In the genomic region with DNA sequence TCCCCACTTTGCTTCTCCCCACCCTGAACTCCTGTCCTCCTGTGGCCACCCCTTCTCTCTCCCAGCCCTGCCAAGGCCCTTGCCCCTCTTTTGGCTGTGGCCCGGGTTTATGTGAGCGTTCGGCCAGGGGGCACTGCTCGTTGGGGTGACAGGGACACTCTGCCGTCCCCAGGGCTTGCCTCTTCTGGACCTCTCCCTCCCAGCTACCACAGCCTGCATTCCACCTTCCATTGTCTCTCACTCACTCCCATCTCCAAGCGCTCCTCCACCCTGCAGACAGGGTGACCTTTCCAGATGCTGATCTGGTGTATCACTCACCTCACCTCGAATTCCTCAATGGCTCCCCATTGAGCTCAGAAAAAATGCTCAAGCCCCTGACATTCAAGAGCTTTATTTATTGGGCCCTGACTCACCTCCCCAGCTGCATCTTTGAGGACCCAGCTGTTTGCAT, we compare ENCODE assay signal across 1 cellular context.
TF ChIP-seq lines count a peak whose summit lies in the region.

No MANE protein-coding gene starts in this region.

TF ChIP-seq in GM23338, 12 proteins besides CTCF, POLR2A, EP300 and RAD21:
- TF ChIP-seq EZH2 (IDR thresholded peaks at IDR 0.05; ENCODE audit: low read depth, unreplicated experiment) (no peak), JUNB (IDR thresholded peaks at IDR 0.05; ENCODE audit: unreplicated experiment) (no peak), NANOG (IDR thresholded peaks at IDR 0.05; ENCODE audit: borderline replicate concordance) (no peak), EZH2phosphoT487 (IDR thresholded peaks at IDR 0.05; ENCODE audit: unreplicated experiment) (no peak), CREB1 (CRISPR knock-in tag; IDR thresholded peaks at IDR 0.05; ENCODE audit: low read depth) (no peak), STAT1 (IDR thresholded peaks at IDR 0.05; ENCODE audit: unreplicated experiment) (no peak), POLR2AphosphoS5 (IDR thresholded peaks at IDR 0.05; ENCODE audit: low read depth) (no peak), ZNF114 (CRISPR knock-in tag; IDR thresholded peaks at IDR 0.05) (no peak), ZNF331 (CRISPR knock-in tag; IDR thresholded peaks at IDR 0.05; ENCODE audit: low read depth) (no peak)
- TF ChIP-seq, protein P1, sequence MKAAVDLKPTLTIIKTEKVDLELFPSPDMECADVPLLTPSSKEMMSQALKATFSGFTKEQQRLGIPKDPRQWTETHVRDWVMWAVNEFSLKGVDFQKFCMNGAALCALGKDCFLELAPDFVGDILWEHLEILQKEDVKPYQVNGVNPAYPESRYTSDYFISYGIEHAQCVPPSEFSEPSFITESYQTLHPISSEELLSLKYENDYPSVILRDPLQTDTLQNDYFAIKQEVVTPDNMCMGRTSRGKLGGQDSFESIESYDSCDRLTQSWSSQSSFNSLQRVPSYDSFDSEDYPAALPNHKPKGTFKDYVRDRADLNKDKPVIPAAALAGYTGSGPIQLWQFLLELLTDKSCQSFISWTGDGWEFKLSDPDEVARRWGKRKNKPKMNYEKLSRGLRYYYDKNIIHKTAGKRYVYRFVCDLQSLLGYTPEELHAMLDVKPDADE (IDR thresholded peaks at IDR 0.05): no peak
- TF ChIP-seq, protein P2, sequence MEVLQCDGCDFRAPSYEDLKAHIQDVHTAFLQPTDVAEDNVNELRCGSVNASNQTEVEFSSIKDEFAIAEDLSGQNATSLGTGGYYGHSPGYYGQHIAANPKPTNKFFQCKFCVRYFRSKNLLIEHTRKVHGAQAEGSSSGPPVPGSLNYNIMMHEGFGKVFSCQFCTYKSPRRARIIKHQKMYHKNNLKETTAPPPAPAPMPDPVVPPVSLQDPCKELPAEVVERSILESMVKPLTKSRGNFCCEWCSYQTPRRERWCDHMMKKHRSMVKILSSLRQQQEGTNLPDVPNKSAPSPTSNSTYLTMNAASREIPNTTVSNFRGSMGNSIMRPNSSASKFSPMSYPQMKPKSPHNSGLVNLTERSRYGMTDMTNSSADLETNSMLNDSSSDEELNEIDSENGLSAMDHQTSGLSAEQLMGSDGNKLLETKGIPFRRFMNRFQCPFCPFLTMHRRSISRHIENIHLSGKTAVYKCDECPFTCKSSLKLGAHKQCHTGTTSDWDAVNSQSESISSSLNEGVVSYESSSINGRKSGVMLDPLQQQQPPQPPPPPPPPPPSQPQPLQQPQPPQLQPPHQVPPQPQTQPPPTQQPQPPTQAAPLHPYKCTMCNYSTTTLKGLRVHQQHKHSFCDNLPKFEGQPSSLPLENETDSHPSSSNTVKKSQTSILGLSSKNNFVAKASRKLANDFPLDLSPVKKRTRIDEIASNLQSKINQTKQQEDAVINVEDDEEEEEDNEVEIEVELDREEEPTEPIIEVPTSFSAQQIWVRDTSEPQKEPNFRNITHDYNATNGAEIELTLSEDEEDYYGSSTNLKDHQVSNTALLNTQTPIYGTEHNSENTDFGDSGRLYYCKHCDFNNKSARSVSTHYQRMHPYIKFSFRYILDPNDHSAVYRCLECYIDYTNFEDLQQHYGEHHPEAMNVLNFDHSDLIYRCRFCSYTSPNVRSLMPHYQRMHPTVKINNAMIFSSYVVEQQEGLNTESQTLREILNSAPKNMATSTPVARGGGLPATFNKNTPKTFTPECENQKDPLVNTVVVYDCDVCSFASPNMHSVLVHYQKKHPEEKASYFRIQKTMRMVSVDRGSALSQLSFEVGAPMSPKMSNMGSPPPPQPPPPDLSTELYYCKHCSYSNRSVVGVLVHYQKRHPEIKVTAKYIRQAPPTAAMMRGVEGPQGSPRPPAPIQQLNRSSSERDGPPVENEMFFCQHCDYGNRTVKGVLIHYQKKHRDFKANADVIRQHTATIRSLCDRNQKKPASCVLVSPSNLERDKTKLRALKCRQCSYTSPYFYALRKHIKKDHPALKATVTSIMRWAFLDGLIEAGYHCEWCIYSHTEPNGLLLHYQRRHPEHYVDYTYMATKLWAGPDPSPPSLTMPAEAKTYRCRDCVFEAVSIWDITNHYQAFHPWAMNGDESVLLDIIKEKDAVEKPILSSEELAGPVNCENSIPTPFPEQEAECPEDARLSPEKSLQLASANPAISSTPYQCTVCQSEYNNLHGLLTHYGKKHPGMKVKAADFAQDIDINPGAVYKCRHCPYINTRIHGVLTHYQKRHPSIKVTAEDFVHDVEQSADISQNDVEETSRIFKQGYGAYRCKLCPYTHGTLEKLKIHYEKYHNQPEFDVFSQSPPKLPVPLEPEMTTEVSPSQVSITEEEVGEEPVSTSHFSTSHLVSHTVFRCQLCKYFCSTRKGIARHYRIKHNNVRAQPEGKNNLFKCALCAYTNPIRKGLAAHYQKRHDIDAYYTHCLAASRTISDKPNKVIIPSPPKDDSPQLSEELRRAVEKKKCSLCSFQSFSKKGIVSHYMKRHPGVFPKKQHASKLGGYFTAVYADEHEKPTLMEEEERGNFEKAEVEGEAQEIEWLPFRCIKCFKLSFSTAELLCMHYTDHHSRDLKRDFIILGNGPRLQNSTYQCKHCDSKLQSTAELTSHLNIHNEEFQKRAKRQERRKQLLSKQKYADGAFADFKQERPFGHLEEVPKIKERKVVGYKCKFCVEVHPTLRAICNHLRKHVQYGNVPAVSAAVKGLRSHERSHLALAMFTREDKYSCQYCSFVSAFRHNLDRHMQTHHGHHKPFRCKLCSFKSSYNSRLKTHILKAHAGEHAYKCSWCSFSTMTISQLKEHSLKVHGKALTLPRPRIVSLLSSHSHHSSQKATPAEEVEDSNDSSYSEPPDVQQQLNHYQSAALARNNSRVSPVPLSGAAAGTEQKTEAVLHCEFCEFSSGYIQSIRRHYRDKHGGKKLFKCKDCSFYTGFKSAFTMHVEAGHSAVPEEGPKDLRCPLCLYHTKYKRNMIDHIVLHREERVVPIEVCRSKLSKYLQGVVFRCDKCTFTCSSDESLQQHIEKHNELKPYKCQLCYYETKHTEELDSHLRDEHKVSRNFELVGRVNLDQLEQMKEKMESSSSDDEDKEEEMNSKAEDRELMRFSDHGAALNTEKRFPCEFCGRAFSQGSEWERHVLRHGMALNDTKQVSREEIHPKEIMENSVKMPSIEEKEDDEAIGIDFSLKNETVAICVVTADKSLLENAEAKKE (CRISPR knock-in tag; IDR thresholded peaks at IDR 0.05): no peak
- TF ChIP-seq, protein P3, sequence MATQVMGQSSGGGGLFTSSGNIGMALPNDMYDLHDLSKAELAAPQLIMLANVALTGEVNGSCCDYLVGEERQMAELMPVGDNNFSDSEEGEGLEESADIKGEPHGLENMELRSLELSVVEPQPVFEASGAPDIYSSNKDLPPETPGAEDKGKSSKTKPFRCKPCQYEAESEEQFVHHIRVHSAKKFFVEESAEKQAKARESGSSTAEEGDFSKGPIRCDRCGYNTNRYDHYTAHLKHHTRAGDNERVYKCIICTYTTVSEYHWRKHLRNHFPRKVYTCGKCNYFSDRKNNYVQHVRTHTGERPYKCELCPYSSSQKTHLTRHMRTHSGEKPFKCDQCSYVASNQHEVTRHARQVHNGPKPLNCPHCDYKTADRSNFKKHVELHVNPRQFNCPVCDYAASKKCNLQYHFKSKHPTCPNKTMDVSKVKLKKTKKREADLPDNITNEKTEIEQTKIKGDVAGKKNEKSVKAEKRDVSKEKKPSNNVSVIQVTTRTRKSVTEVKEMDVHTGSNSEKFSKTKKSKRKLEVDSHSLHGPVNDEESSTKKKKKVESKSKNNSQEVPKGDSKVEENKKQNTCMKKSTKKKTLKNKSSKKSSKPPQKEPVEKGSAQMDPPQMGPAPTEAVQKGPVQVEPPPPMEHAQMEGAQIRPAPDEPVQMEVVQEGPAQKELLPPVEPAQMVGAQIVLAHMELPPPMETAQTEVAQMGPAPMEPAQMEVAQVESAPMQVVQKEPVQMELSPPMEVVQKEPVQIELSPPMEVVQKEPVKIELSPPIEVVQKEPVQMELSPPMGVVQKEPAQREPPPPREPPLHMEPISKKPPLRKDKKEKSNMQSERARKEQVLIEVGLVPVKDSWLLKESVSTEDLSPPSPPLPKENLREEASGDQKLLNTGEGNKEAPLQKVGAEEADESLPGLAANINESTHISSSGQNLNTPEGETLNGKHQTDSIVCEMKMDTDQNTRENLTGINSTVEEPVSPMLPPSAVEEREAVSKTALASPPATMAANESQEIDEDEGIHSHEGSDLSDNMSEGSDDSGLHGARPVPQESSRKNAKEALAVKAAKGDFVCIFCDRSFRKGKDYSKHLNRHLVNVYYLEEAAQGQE (IDR thresholded peaks at IDR 0.05; ENCODE audit: unreplicated experiment): no peak
